ENCODE assay signal across 34 cellular contexts in genomic region chr20:41923604-41924003, GRCh38.
"Had no signal": no experiment of that assay in that cellular context is flagged by ENCODE, and none has a peak within 500 bp of the region (broad histone marks: within the 10 kb centered on the region; RNA-seq: fewer than 3 reads in every experiment).

No MANE protein-coding gene starts in this region.

- H3K9me3 Mint-ChIP-seq: activated B cell treated with CpG ODN at 0.5 μM for 24 hours; activated CD4-positive, alpha-beta memory T cell treated with anti-CD3 and anti-CD28 coated beads for 36 hours; activated CD4-positive, alpha-beta T cell treated with anti-CD3 and anti-CD28 coated beads, Interleukin-2, amount 10 ng/mL, durations not matched to agents 24 days and 14 days; activated CD8-positive, alpha-beta T cell treated with anti-CD3 and anti-CD28 coated beads for 36 hours; activated naive CD4-positive, alpha-beta T cell treated with anti-CD3 and anti-CD28 coated beads, Interleukin-2, amount 10 ng/mL, durations not matched to agents 7 days and 5 days; activated naive CD4-positive, alpha-beta T cell treated with anti-CD3 and anti-CD28 coated beads, Interleukin-2, amount 50 U/mL, for 24 hours; activated naive CD8-positive, alpha-beta T cell treated with anti-CD3 and anti-CD28 coated beads, Interleukin-2, amount 10 ng/mL, durations not matched to agents 7 days and 5 days; activated naive CD8-positive, alpha-beta T cell treated with anti-CD3 and anti-CD28 coated beads, Interleukin-2, amount 50 U/mL, for 24 hours; activated T-cell treated with anti-CD3 and anti-CD28 coated beads, Interleukin-2, amount 50 U/mL, for 4 hours; activated T-helper 1 cell treated with anti-CD3 and anti-CD28 coated beads, Interleukin-12 subunit alpha, Interleukin-12 subunit beta, Interleukin-2, Interleukin-4 antibody, amounts not matched to agents 30 ng/mL and 10 ng/mL and 1 ng/mL, durations not matched to agents 14 hours and 24 hours and 36 hours; activated T-helper 17 cell treated with anti-CD3 and anti-CD28 coated beads, Interleukin-2, amount 50 U/mL, for 72 hours; T-helper 1 cell treated with Interleukin-12 subunit alpha and Interleukin-12 subunit beta and Interleukin-4 antibody, amounts not matched to agents 30 μg/mL and 1 μg/mL, for 36 hours; T-helper 2 cell treated with Interferon-gamma antibody and Interleukin-4, amounts not matched to agents 5 μg/mL and 100 μg/mL, for 36 hours had no signal

- DNase-seq: activated B cell treated with CpG ODN at 0.5 μM for 24 hours; activated CD4-positive, alpha-beta memory T cell treated with anti-CD3 and anti-CD28 coated beads for 36 hours; activated CD4-positive, alpha-beta T cell treated with anti-CD3 and anti-CD28 coated beads for 4 hours; activated CD4-positive, alpha-beta T cell treated with anti-CD3 and anti-CD28 coated beads, Interleukin-2, amount 10 ng/mL, durations not matched to agents 24 days and 14 days; activated CD4-positive, alpha-beta T cell treated with anti-CD3 and anti-CD28 coated beads, Interleukin-2, amount 50 U/mL, for 1 hour; activated CD4-positive, alpha-beta T cell treated with anti-CD3 and anti-CD28 coated beads, Interleukin-2, amount 50 U/mL, for 4 hours; activated CD4-positive, CD25-positive, alpha-beta regulatory T cell treated with anti-CD3 and anti-CD28 coated beads, Interleukin-2, amount 50 U/mL, for 72 hours; activated CD8-positive, alpha-beta memory T cell treated with anti-CD3 and anti-CD28 coated beads, Interleukin-2, amount 50 U/mL, for 4 hours; activated CD8-positive, alpha-beta T cell treated with anti-CD3 and anti-CD28 coated beads for 36 hours; activated effector memory CD4-positive, alpha-beta T cell treated with Interleukin-2 at 50 U/mL for 16 hours; activated gamma-delta T cell; activated naive CD4-positive, alpha-beta T cell treated with anti-CD3 and anti-CD28 coated beads, Interleukin-2, amount 10 ng/mL, durations not matched to agents 7 days and 5 days; activated naive CD4-positive, alpha-beta T cell treated with Interleukin-2 at 50 U/mL for 16 hours; activated naive CD8-positive, alpha-beta T cell treated with anti-CD3 and anti-CD28 coated beads, Interleukin-2, amount 10 ng/mL, durations not matched to agents 7 days and 5 days; activated naive CD8-positive, alpha-beta T cell treated with anti-CD3 and anti-CD28 coated beads, Interleukin-2, amount 50 U/mL, for 24 hours; activated T-cell treated with anti-CD3 and anti-CD28 coated beads for 4 hours; activated T-cell treated with anti-CD3 and anti-CD28 coated beads, Interleukin-2, amount 50 U/mL, for 1 hour; activated T-cell treated with anti-CD3 and anti-CD28 coated beads, Interleukin-2, amount 50 U/mL, for 4 hours; activated T-cell treated with anti-CD3 and anti-CD28 coated beads, Interleukin-2, amount 50 U/mL, for 72 hours; amygdala; anterior cingulate cortex; caudate nucleus; cerebellar nuclear complex; T-helper 1 cell; T-helper 2 cell; T-helper 9 cell had no signal

- H3K4me3 Mint-ChIP-seq: activated B cell treated with CpG ODN at 0.5 μM for 24 hours; activated CD4-positive, alpha-beta memory T cell treated with anti-CD3 and anti-CD28 coated beads for 36 hours; activated CD4-positive, alpha-beta T cell treated with anti-CD3 and anti-CD28 coated beads, Interleukin-2, amount 10 ng/mL, durations not matched to agents 24 days and 14 days; activated CD8-positive, alpha-beta T cell treated with anti-CD3 and anti-CD28 coated beads for 36 hours; activated naive CD4-positive, alpha-beta T cell treated with anti-CD3 and anti-CD28 coated beads, Interleukin-2, amount 10 ng/mL, durations not matched to agents 7 days and 5 days; activated naive CD4-positive, alpha-beta T cell treated with anti-CD3 and anti-CD28 coated beads, Interleukin-2, amount 50 U/mL, for 24 hours; activated naive CD8-positive, alpha-beta T cell; activated naive CD8-positive, alpha-beta T cell treated with anti-CD3 and anti-CD28 coated beads, Interleukin-2, amount 10 ng/mL, durations not matched to agents 7 days and 5 days; activated naive CD8-positive, alpha-beta T cell treated with anti-CD3 and anti-CD28 coated beads, Interleukin-2, amount 50 U/mL, for 24 hours; activated T-cell treated with anti-CD3 and anti-CD28 coated beads, Interleukin-2, amount 50 U/mL, for 4 hours; activated T-cell treated with anti-CD3 and anti-CD28 coated beads, Interleukin-2, amount 50 U/mL, for 72 hours; activated T-helper 1 cell treated with anti-CD3 and anti-CD28 coated beads, Interleukin-12 subunit alpha, Interleukin-12 subunit beta, Interleukin-2, Interleukin-4 antibody, amounts not matched to agents 30 ng/mL and 10 ng/mL and 1 ng/mL, durations not matched to agents 14 hours and 24 hours and 36 hours; activated T-helper 17 cell treated with anti-CD3 and anti-CD28 coated beads, Interleukin-2, amount 50 U/mL, for 72 hours; brain; central memory CD8-positive, alpha-beta T cell; T-helper 1 cell treated with Interleukin-12 subunit alpha and Interleukin-12 subunit beta and Interleukin-4 antibody, amounts not matched to agents 30 μg/mL and 1 μg/mL, for 36 hours; T-helper 2 cell treated with Interferon-gamma antibody and Interleukin-4, amounts not matched to agents 5 μg/mL and 100 μg/mL, for 36 hours had no signal

- H3K4me1 Mint-ChIP-seq: activated B cell treated with CpG ODN at 0.5 μM for 24 hours; activated CD4-positive, alpha-beta T cell treated with anti-CD3 and anti-CD28 coated beads, Interleukin-2, amount 10 ng/mL, durations not matched to agents 24 days and 14 days; activated naive CD4-positive, alpha-beta T cell treated with anti-CD3 and anti-CD28 coated beads, Interleukin-2, amount 10 ng/mL, durations not matched to agents 7 days and 5 days; activated naive CD4-positive, alpha-beta T cell treated with anti-CD3 and anti-CD28 coated beads, Interleukin-2, amount 50 U/mL, for 24 hours; activated naive CD8-positive, alpha-beta T cell treated with anti-CD3 and anti-CD28 coated beads, Interleukin-2, amount 10 ng/mL, durations not matched to agents 7 days and 5 days; activated naive CD8-positive, alpha-beta T cell treated with anti-CD3 and anti-CD28 coated beads, Interleukin-2, amount 50 U/mL, for 24 hours; activated T-helper 17 cell treated with anti-CD3 and anti-CD28 coated beads, Interleukin-2, amount 50 U/mL, for 72 hours; central memory CD8-positive, alpha-beta T cell had no signal

- H3K36me3 Mint-ChIP-seq: activated CD4-positive, alpha-beta memory T cell treated with anti-CD3 and anti-CD28 coated beads for 36 hours; activated naive CD4-positive, alpha-beta T cell treated with anti-CD3 and anti-CD28 coated beads, Interleukin-2, amount 10 ng/mL, durations not matched to agents 7 days and 5 days; activated naive CD4-positive, alpha-beta T cell treated with anti-CD3 and anti-CD28 coated beads, Interleukin-2, amount 50 U/mL, for 24 hours; activated naive CD8-positive, alpha-beta T cell; activated naive CD8-positive, alpha-beta T cell treated with anti-CD3 and anti-CD28 coated beads, Interleukin-2, amount 10 ng/mL, durations not matched to agents 7 days and 5 days; brain had no signal

- ATAC-seq: activated CD8-positive, alpha-beta T cell treated with anti-CD3 and anti-CD28 coated beads for 36 hours; activated naive CD8-positive, alpha-beta T cell treated with anti-CD3 and anti-CD28 coated beads, Interleukin-2, amount 50 U/mL, for 24 hours; activated T-cell treated with anti-CD3 and anti-CD28 coated beads, Interleukin-2, amount 50 U/mL, for 4 hours; activated T-cell treated with anti-CD3 and anti-CD28 coated beads, Interleukin-2, amount 50 U/mL, for 72 hours; activated T-helper 17 cell treated with anti-CD3 and anti-CD28 coated beads, Interleukin-2, amount 50 U/mL, for 72 hours had no signal

- H3K27me3 Mint-ChIP-seq: activated CD4-positive, alpha-beta memory T cell treated with anti-CD3 and anti-CD28 coated beads for 36 hours; activated naive CD4-positive, alpha-beta T cell treated with anti-CD3 and anti-CD28 coated beads, Interleukin-2, amount 10 ng/mL, durations not matched to agents 7 days and 5 days; activated naive CD8-positive, alpha-beta T cell treated with anti-CD3 and anti-CD28 coated beads, Interleukin-2, amount 10 ng/mL, durations not matched to agents 7 days and 5 days had no signal

- H3K27ac Mint-ChIP-seq: activated B cell treated with CpG ODN at 0.5 μM for 24 hours; activated CD4-positive, alpha-beta memory T cell treated with anti-CD3 and anti-CD28 coated beads for 36 hours; activated CD4-positive, alpha-beta T cell treated with anti-CD3 and anti-CD28 coated beads, Interleukin-2, amount 10 ng/mL, durations not matched to agents 24 days and 14 days; activated CD8-positive, alpha-beta T cell treated with anti-CD3 and anti-CD28 coated beads for 36 hours; activated naive CD4-positive, alpha-beta T cell treated with anti-CD3 and anti-CD28 coated beads, Interleukin-2, amount 10 ng/mL, durations not matched to agents 7 days and 5 days; activated naive CD4-positive, alpha-beta T cell treated with anti-CD3 and anti-CD28 coated beads, Interleukin-2, amount 50 U/mL, for 24 hours; activated naive CD8-positive, alpha-beta T cell; activated naive CD8-positive, alpha-beta T cell treated with anti-CD3 and anti-CD28 coated beads, Interleukin-2, amount 10 ng/mL, durations not matched to agents 7 days and 5 days; activated naive CD8-positive, alpha-beta T cell treated with anti-CD3 and anti-CD28 coated beads, Interleukin-2, amount 50 U/mL, for 24 hours; activated T-cell treated with anti-CD3 and anti-CD28 coated beads, Interleukin-2, amount 50 U/mL, for 72 hours; activated T-helper 1 cell treated with anti-CD3 and anti-CD28 coated beads, Interleukin-12 subunit alpha, Interleukin-12 subunit beta, Interleukin-2, Interleukin-4 antibody, amounts not matched to agents 30 ng/mL and 10 ng/mL and 1 ng/mL, durations not matched to agents 14 hours and 24 hours and 36 hours; activated T-helper 17 cell treated with anti-CD3 and anti-CD28 coated beads, Interleukin-2, amount 50 U/mL, for 72 hours; brain; T-helper 1 cell treated with Interleukin-12 subunit alpha and Interleukin-12 subunit beta and Interleukin-4 antibody, amounts not matched to agents 30 μg/mL and 1 μg/mL, for 36 hours; T-helper 2 cell treated with Interferon-gamma antibody and Interleukin-4, amounts not matched to agents 5 μg/mL and 100 μg/mL, for 36 hours had no signal
